8 cellular contexts compared by ENCODE assay signal in the genomic region with DNA sequence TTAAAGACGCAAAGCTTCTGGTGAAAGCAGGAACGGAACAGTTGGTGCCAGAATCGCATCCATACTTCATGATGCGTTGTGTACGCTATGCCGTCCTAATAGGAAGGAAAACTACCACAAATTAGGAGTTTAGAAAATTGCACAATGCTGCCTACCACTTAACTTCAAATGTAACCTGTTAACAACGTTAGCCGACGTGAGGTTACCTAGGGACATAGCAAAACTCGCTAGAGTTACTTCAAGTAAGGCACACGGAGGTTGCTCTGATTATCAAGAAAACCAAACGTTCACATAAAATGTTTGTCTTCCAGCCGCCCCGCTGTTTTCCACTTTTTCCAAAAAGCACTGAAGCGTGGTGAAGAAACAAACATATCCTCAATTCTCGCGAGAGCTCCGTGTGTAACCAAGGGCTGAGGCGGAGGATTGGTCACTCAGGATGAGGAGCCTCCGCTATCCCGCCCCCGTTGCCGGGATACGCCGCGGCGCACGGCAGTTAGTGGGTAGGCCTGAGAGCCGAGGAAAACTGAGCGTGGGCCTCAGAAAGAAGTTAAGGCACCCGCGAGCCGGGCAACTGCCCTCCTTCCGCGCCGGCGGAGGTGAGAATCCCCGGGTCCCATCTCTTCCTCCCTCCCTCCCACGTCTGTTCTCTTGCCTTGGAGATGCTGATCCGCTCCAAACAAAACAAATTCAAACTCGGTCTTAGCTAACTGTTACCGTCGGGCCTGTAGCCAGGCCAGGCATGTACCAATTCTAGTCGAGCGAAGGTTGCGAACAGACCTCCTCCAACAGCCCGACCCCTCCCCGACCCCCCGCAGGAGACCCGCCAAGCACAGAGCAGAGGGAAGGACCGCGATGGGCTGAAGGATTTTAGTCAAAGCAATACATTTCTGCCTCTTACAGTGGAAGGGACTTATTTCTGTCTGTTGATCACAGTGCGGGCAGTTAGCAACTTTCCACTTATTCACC. TPM values are rescaled to one million over a fixed set of nuclear protein-coding genes. Genes with fewer than 3 reads are reported as not detected.
A peak's percentile ranks its signal among the peaks of the same experiment; 100 is the strongest.
DNase-seq lines count a peak whose midpoint lies in the region; ATAC-seq and TF ChIP-seq lines count a peak whose summit lies in the region.

A gene (plus strand): TSS at position 492 of the 966 bp plus-strand sequence. CDS start 5,556 bp downstream, outside the sequence.

- DNase-seq in GM03348 (ENCODE audit: low spot score) (peak; percentile 99), HEK293T (ENCODE audit: extremely low spot score) (peak; percentile 96), NAMALWA (ENCODE audit: low spot score) (peak; percentile 93), glomerular endothelial cell (ENCODE audit: extremely low read depth, low read depth, low spot score) (peak; percentile 97), nucleus accumbens (lab: John Stamatoyannopoulos, UW) (peak; percentile 44 to 98 (median 92)), superior temporal gyrus (ENCODE audit: extremely low spot score) (peak; percentile 98)
- DNase-seq in activated naive CD4-positive, alpha-beta T cell treated with anti-CD3 and anti-CD28 coated beads, Interleukin-2, amount 50 U/mL, for 72 hours (ENCODE audit: low spot score in 2 of 2) = peak; percentile 90 to 94

- peaks cover 0 to 3% of the 10 kb centered on the region in 2 donors for H3K9me3 Mint-ChIP-seq in activated naive CD4-positive, alpha-beta T cell treated with anti-CD3 and anti-CD28 coated beads, Interleukin-2, amount 50 U/mL, for 72 hours

- H3K36me3 Mint-ChIP-seq in activated naive CD4-positive, alpha-beta T cell treated with anti-CD3 and anti-CD28 coated beads, Interleukin-2, amount 50 U/mL, for 72 hours = peaks cover 0 to 14% of the 10 kb centered on the region in 2 donors

- peak; percentile 100 for ATAC-seq in SK-N-SH treated with all-trans-retinoic acid at 6 μM for 48 hours
- ATAC-seq in activated naive CD4-positive, alpha-beta T cell treated with anti-CD3 and anti-CD28 coated beads, Interleukin-2, amount 50 U/mL, for 72 hours = peak; percentile 100

- POLR2A ChIA-PET in HEK293T (lab: Yijun Ruan, JAX) = interaction anchor here (0.9 to 4.2 kb wide), 5 partner anchors 9 to 64 kb away, joined by 3 to 28 read pairs (median 7); a partner anchor contains a TSS

- CTCF ChIA-PET in HEK293T (lab: Yijun Ruan, JAX) = interaction anchor here (0.7 kb wide), 1 partner anchor 745 kb away, joined by 4 read pairs; no protein-coding TSS in a partner anchor

- H3K27ac Mint-ChIP-seq in activated naive CD4-positive, alpha-beta T cell treated with anti-CD3 and anti-CD28 coated beads, Interleukin-2, amount 50 U/mL, for 72 hours = peak within 1 kb of the TSS; percentile 96 to 97

TF ChIP-seq in HEK293T, 16 proteins besides CTCF, POLR2A, EP300 and RAD21:
- TF ChIP-seq ELF4 (IDR thresholded peaks at IDR 0.05) = no peak; the same call in 1 of the 2 replicates
- no peak for TF ChIP-seq ZNF384 (IDR thresholded peaks at IDR 0.05)
- no peak for TF ChIP-seq FOXK2 (IDR thresholded peaks at IDR 0.05)
- TF ChIP-seq ARNT (IDR thresholded peaks at IDR 0.05) = no peak
- no peak for TF ChIP-seq SP1 (IDR thresholded peaks at IDR 0.05)
- TF ChIP-seq LEF1 (IDR thresholded peaks at IDR 0.05; ENCODE audit: borderline replicate concordance) = no peak
- TF ChIP-seq L3MBTL2 (conservative IDR thresholded peaks at IDR 0.05) = no peak; the same call in 1 of the 2 replicates
- TF ChIP-seq TARDBP (IDR thresholded peaks at IDR 0.05) = no peak
- no peak for TF ChIP-seq FOXA1 (IDR thresholded peaks at IDR 0.05)
- TF ChIP-seq HDGF (IDR thresholded peaks at IDR 0.05; ENCODE audit: borderline replicate concordance) = no peak
- no peak for TF ChIP-seq FOXM1 (IDR thresholded peaks at IDR 0.05; ENCODE audit: borderline replicate concordance)
- TF ChIP-seq, protein P1, sequence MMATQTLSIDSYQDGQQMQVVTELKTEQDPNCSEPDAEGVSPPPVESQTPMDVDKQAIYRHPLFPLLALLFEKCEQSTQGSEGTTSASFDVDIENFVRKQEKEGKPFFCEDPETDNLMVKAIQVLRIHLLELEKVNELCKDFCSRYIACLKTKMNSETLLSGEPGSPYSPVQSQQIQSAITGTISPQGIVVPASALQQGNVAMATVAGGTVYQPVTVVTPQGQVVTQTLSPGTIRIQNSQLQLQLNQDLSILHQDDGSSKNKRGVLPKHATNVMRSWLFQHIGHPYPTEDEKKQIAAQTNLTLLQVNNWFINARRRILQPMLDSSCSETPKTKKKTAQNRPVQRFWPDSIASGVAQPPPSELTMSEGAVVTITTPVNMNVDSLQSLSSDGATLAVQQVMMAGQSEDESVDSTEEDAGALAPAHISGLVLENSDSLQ (IDR thresholded peaks at IDR 0.05) = no peak
- TF ChIP-seq CTBP1 (IDR thresholded peaks at IDR 0.05; ENCODE audit: borderline replicate concordance) = no peak

TF ChIP-seq in SK-N-SH treated with all-trans-retinoic acid at 6 μM for 48 hours, 23 proteins besides CTCF, POLR2A, EP300 and RAD21:
- TF ChIP-seq OSR1 (CRISPR knock-in tag; IDR thresholded peaks at IDR 0.05) = no peak
- TF ChIP-seq, protein P2, sequence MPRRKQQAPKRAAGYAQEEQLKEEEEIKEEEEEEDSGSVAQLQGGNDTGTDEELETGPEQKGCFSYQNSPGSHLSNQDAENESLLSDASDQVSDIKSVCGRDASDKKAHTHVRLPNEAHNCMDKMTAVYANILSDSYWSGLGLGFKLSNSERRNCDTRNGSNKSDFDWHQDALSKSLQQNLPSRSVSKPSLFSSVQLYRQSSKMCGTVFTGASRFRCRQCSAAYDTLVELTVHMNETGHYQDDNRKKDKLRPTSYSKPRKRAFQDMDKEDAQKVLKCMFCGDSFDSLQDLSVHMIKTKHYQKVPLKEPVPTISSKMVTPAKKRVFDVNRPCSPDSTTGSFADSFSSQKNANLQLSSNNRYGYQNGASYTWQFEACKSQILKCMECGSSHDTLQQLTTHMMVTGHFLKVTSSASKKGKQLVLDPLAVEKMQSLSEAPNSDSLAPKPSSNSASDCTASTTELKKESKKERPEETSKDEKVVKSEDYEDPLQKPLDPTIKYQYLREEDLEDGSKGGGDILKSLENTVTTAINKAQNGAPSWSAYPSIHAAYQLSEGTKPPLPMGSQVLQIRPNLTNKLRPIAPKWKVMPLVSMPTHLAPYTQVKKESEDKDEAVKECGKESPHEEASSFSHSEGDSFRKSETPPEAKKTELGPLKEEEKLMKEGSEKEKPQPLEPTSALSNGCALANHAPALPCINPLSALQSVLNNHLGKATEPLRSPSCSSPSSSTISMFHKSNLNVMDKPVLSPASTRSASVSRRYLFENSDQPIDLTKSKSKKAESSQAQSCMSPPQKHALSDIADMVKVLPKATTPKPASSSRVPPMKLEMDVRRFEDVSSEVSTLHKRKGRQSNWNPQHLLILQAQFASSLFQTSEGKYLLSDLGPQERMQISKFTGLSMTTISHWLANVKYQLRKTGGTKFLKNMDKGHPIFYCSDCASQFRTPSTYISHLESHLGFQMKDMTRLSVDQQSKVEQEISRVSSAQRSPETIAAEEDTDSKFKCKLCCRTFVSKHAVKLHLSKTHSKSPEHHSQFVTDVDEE (CRISPR knock-in tag; IDR thresholded peaks at IDR 0.05) = peak; percentile 37; the same call in 1 of the 2 replicates
- TF ChIP-seq ZFP3 (CRISPR knock-in tag; IDR thresholded peaks at IDR 0.05) = peak; percentile 13; the same call in 1 of the 2 replicates
- TF ChIP-seq TCF4 (CRISPR knock-in tag; IDR thresholded peaks at IDR 0.05; ENCODE audit: borderline replicate concordance) = 0 out of 2 replicates have a peak, but pooled peaks have one; percentile 38

RNA-seq across cellular contexts. Expression of the gene that starts here (rescaled TPM):
- 1 to 10 TPM; 8.9 to 9.3 TPM for total RNA-seq in activated naive CD4-positive, alpha-beta T cell treated with anti-CD3 and anti-CD28 coated beads, Interleukin-2, amount 50 U/mL, for 72 hours
- total RNA-seq in glomerular endothelial cell = 6.9 and 9.2 TPM in 2 replicates

Comparison
In these comparisons a context has a peak if more than half of its experiments do, and no peak if none do; other contexts are left out.
1. Peak in every context shown above with its lines: DNase-seq and ATAC-seq.